10 cellular contexts compared by ENCODE assay signal in the genomic region with DNA sequence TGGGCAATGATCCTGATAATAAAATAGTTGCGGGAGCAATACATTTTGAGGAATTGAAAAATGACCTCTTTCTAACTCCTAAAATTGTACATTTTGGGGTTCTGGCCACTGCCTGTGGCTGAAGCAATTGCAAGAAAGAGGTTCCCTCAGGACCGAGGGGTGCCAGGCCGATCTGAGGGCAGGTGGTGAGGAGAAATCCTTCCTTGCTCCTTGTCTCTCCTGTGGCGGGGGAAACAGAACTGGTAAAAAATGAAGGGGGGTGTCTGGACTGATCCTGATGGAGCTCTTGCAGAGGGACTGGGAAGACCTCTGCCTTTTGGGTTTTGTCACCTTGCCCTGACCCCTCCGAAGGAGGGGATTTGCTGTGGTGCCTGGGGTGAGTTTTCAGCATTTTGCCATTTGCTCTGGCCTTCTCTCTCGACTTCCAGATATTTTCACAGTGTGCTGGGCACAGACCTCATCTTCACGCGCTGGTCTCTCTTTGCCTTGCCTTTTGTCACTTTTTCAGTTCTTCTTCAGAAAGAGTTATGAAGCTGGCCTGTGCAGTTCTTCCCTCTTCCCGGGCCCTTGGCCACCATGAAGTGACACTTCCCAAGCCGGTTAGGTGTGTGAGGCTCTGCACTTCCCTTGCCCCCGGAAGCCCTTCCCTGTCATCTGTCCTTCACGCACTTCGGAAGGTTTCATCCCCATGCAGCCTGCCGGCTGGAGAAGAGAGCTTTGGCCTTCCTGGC. TPM values are rescaled to one million over a fixed set of nuclear protein-coding genes. Genes with fewer than 3 reads are reported as not detected.
A peak's percentile ranks its signal among the peaks of the same experiment; 100 is the strongest.
DNase-seq lines count a peak whose midpoint lies in the region; ATAC-seq and TF ChIP-seq lines count a peak whose summit lies in the region.
"Had no signal": no experiment of that assay in that cellular context is flagged by ENCODE, and none has a peak within 500 bp of the region (broad histone marks: within the 10 kb centered on the region; RNA-seq: fewer than 3 reads in every experiment).

No MANE protein-coding gene starts in this region.

- peaks cover 15% of the 10 kb centered on the region; the same call in 1 of the 2 replicates for H3K9me1 ChIP-seq in IMR-90 (ENCODE audit: insufficient read depth, low read length)

- no peak for TF ChIP-seq CTCF in IMR-90 (conservative IDR thresholded peaks at IDR 0.05; ENCODE audit: low read depth, low read length)
- TF ChIP-seq CTCF in lung (IDR thresholded peaks at IDR 0.05; ENCODE audit: control extremely low read depth, extremely low read depth): no peak

- peak overlapping the region; percentile 19 for H3K9ac ChIP-seq in IMR-90 (ENCODE audit: low read depth, low read length)

- H3K23ac ChIP-seq in IMR-90 (ENCODE audit: low read depth, low read length): peak overlapping the region; percentile 57; the same call in 1 of the 2 replicates

- peaks cover 9% of the 10 kb centered on the region; the same call in 1 of the 2 replicates for H4K20me1 ChIP-seq in IMR-90 (ENCODE audit: insufficient read depth, low read length)

- H3K4me3 Mint-ChIP-seq in activated T-helper 2 cell treated with anti-CD3 and anti-CD28 coated beads, Interferon-gamma antibody, Interleukin-2, Interleukin-4, amounts not matched to agents 10 μg/mL and 5 μg/mL and 100 μg/mL, durations not matched to agents 14 hours and 24 hours and 36 hours (ENCODE audit: low read depth): no peak overlapping the region
- no peak overlapping the region for H3K4me3 Mint-ChIP-seq in T-cell

- peak overlapping the region; percentile 39; the same call in 1 of the 2 replicates for H3K14ac ChIP-seq in IMR-90 (replicated peaks; ENCODE audit: low read depth, low read length)

- no peak for TF ChIP-seq RAD21 in IMR-90 (IDR thresholded peaks at IDR 0.05; ENCODE audit: low read length)

- TF ChIP-seq POLR2A in IMR-90 (IDR thresholded peaks at IDR 0.05; ENCODE audit: low read depth, low read length): no peak

- H3K18ac ChIP-seq in IMR-90 (ENCODE audit: low read depth, low read length): no peak overlapping the region; the same call in 1 of the 2 replicates

- peak overlapping the region; percentile 62 to 85 for H4K8ac ChIP-seq in IMR-90 (ENCODE audit: low read depth in 2 of 2, low read length in 2 of 2)

- DNase-seq in IMR-90 (no peak), caudate nucleus (lab: John Stamatoyannopoulos, UW) (peak in 7 of 61 donors; percentile 15 to 55 (median 22)), lung (ENCODE audit: low spot score) (no peak), T-cell (no peak)
- DNase-seq in activated T-helper 2 cell treated with anti-CD3 and anti-CD28 coated beads, Interferon-gamma antibody, Interleukin-2, Interleukin-4, amounts not matched to agents 10 μg/mL and 5 μg/mL and 100 μg/mL, durations not matched to agents 14 hours and 24 hours and 36 hours (ENCODE audit: low spot score): no peak
- no peak for DNase-seq in activated CD8-positive, alpha-beta memory T cell treated with anti-CD3 and anti-CD28 coated beads for 24 hours

- BruUV-seq in IMR-90 (replicated peaks; lab: Mats Ljungman, UMichigan): no TSS peak

- H3K4me2 ChIP-seq in IMR-90 (ENCODE audit: low read depth, low read length): peak overlapping the region; percentile 8; the same call in 1 of the 2 replicates

- 0 out of 2 replicates have a peak overlapping the region, but pooled peaks have one; percentile 1 for H3K56ac ChIP-seq in IMR-90 (ENCODE audit: extremely low read depth, insufficient read depth, low read length)

- intact Hi-C loops in IMR-90 (cut with micrococcal nuclease): no loop called here
- intact Hi-C loops in activated T-helper 2 cell treated with anti-CD3 and anti-CD28 coated beads, Interferon-gamma antibody, Interleukin-2, Interleukin-4, amounts not matched to agents 10 μg/mL and 5 μg/mL and 100 μg/mL, durations not matched to agents 14 hours and 24 hours and 36 hours (cut with micrococcal nuclease): no loop called here

- no peak overlapping the region for H2BK20ac ChIP-seq in IMR-90 (ENCODE audit: low read depth, low read length)

- no peak overlapping the region for H3K4me3 ChIP-seq in IMR-90 (ENCODE audit: insufficient read depth, low read depth, low read length)
- no peak overlapping the region for H3K4me3 ChIP-seq in lung
- no peak overlapping the region for H3K4me3 ChIP-seq in thymus (ENCODE audit: low read length)

- H3K79me1 ChIP-seq in IMR-90 (ENCODE audit: low read depth in 1 of 2, low read length in 2 of 2): peaks cover 42 to 85% of the 10 kb centered on the region in 2 experiments

- peak overlapping the region; percentile 89 for H2AK5ac ChIP-seq in IMR-90 (ENCODE audit: low read depth, low read length)

- H2BK5ac ChIP-seq in IMR-90 (ENCODE audit: low read depth, low read length, poor library complexity, severe bottlenecking): peak overlapping the region; percentile 5

- H4K5ac ChIP-seq in IMR-90 (ENCODE audit: low read depth, low read length): peak overlapping the region; percentile 15

- no peaks in the 10 kb centered on the region for H3K9me3 Mint-ChIP-seq in activated T-helper 2 cell treated with anti-CD3 and anti-CD28 coated beads, Interferon-gamma antibody, Interleukin-2, Interleukin-4, amounts not matched to agents 10 μg/mL and 5 μg/mL and 100 μg/mL, durations not matched to agents 14 hours and 24 hours and 36 hours
- no peaks in the 10 kb centered on the region for H3K9me3 Mint-ChIP-seq in T-cell

- H2BK120ac ChIP-seq in IMR-90 (ENCODE audit: low read depth, low read length): peak overlapping the region; percentile 13; the same call in 1 of the 2 replicates

- peaks cover 68% of the 10 kb centered on the region for H3K27me3 Mint-ChIP-seq in activated T-helper 2 cell treated with anti-CD3 and anti-CD28 coated beads, Interferon-gamma antibody, Interleukin-2, Interleukin-4, amounts not matched to agents 10 μg/mL and 5 μg/mL and 100 μg/mL, durations not matched to agents 14 hours and 24 hours and 36 hours (ENCODE audit: low read depth)
- peaks cover 35 to 54% of the 10 kb centered on the region in 2 donors for H3K27me3 Mint-ChIP-seq in T-cell

- H4K91ac ChIP-seq in IMR-90 (ENCODE audit: insufficient read depth, low read depth, low read length): peak overlapping the region; percentile 30; the same call in 1 of the 2 replicates

- H3K27me3 ChIP-seq in IMR-90 (ENCODE audit: control insufficient read depth, insufficient read depth, low read length) (no peaks in the 10 kb centered on the region), lung (ENCODE audit: control insufficient read depth, insufficient read depth) (no peaks in the 10 kb centered on the region), thymus (ENCODE audit: control insufficient read depth, insufficient read depth) (peaks cover 54% of the 10 kb centered on the region)

- H2BK15ac ChIP-seq in IMR-90 (ENCODE audit: low read depth, low read length): peak overlapping the region; percentile 30; the same call in 1 of the 3 replicates

- H3K36me3 ChIP-seq in IMR-90 (ENCODE audit: control insufficient read depth, insufficient read depth, low read length): no peaks in the 10 kb centered on the region
- no peaks in the 10 kb centered on the region for H3K36me3 ChIP-seq in lung (ENCODE audit: control insufficient read depth in 2 of 2, insufficient read depth in 2 of 2, low read length in 2 of 2)
- H3K36me3 ChIP-seq in thymus (ENCODE audit: control insufficient read depth, insufficient read depth): no peaks in the 10 kb centered on the region

- peak overlapping the region; percentile 54 for H2AFZ ChIP-seq in IMR-90 (replicated peaks; ENCODE audit: low read length, poor library complexity)

- no peak overlapping the region for H3K27ac Mint-ChIP-seq in activated T-helper 2 cell treated with anti-CD3 and anti-CD28 coated beads, Interferon-gamma antibody, Interleukin-2, Interleukin-4, amounts not matched to agents 10 μg/mL and 5 μg/mL and 100 μg/mL, durations not matched to agents 14 hours and 24 hours and 36 hours
- no peak overlapping the region for H3K27ac Mint-ChIP-seq in T-cell

- in situ Hi-C loops in IMR-90 (cut with MboI; ENCODE audit: low sequenced_read_pairs): no loop called here

- POLR2A ChIA-PET in IMR-90 (lab: Charles Lee; ENCODE audit: unreplicated experiment) (no interaction called here), T-cell (lab: Charles Lee) (interaction anchor here in 1 of 2 donors (0.6 kb wide), 1 partner anchor 49 kb away, joined by 3 read pairs; no protein-coding TSS in a partner anchor)

- ATAC-seq in IMR-90 (ENCODE audit: low read depth): no peak
- ATAC-seq in lung (ENCODE audit: insufficient read depth, low FRiP score): no peak
- no peak for ATAC-seq in T-cell (replicated peaks in 1 of 4)
- ATAC-seq in HG03460 (IDR thresholded peaks at IDR 0.05; ENCODE audit: unreplicated experiment): no peak

- peak overlapping the region; percentile 39 for H3K4ac ChIP-seq in IMR-90 (ENCODE audit: low read depth, low read length)

- H3K4me1 ChIP-seq in IMR-90 (ENCODE audit: control insufficient read depth, insufficient read depth, low read length) (peaks cover 51% of the 10 kb centered on the region), lung (ENCODE audit: control insufficient read depth in 2 of 2, insufficient read depth in 2 of 2, low read length in 2 of 2) (peaks cover 13 to 19% of the 10 kb centered on the region in 2 donors), thymus (ENCODE audit: control insufficient read depth, insufficient read depth, low read length) (no peaks in the 10 kb centered on the region)

- no peaks in the 10 kb centered on the region for H3K36me3 Mint-ChIP-seq in activated T-helper 2 cell treated with anti-CD3 and anti-CD28 coated beads, Interferon-gamma antibody, Interleukin-2, Interleukin-4, amounts not matched to agents 10 μg/mL and 5 μg/mL and 100 μg/mL, durations not matched to agents 14 hours and 24 hours and 36 hours (ENCODE audit: low read depth)
- H3K36me3 Mint-ChIP-seq in T-cell: no peaks in the 10 kb centered on the region

- dilution Hi-C loops in IMR-90 (cut with HindIII; ENCODE audit: low sequenced_read_pairs, unreplicated experiment): no loop called here

- CTCF ChIA-PET in IMR-90 (lab: Yijun Ruan, JAX): interaction anchor here (1.7 kb wide), 1 partner anchor 40 kb away, joined by 4 read pairs; no protein-coding TSS in a partner anchor
- CTCF ChIA-PET in T-cell (lab: Charles Lee): no interaction called here

- peak overlapping the region; percentile 79 for H2AK9ac ChIP-seq in IMR-90 (replicated peaks; ENCODE audit: low read depth, low read length, poor library complexity)

- WGBS in IMR-90 (ENCODE audit: extremely low coverage in 2 of 2, insufficient read length in 1 of 2), 2 experiments: 66% methylated on average over 4 of the region's 14 CpGs; no CpG with 5 or more reads in 1 of the 2 experiments
- WGBS in lung, 2 donors: 47 to 66% methylated on average over 14 of the region's 14 CpGs
- 93% methylated on average over 14 of the region's 14 CpGs for WGBS in thymus

- no peaks in the 10 kb centered on the region for H3K9me3 ChIP-seq in IMR-90 (ENCODE audit: control insufficient read depth, insufficient read depth, low read length)
- no peaks in the 10 kb centered on the region for H3K9me3 ChIP-seq in lung (ENCODE audit: control insufficient read depth in 2 of 2, insufficient read depth in 1 of 2, low read length in 1 of 2)
- H3K9me3 ChIP-seq in thymus (ENCODE audit: control insufficient read depth): no peaks in the 10 kb centered on the region

- H3K27ac ChIP-seq in IMR-90 (ENCODE audit: insufficient read depth, low read length) (peak overlapping the region; percentile 56), caudate nucleus (ENCODE audit: low read depth, low read length) (peak overlapping the region; percentile 86), lung (ENCODE audit: low read depth in 1 of 2, low read length in 1 of 2) (peak overlapping the region; percentile 69 to 86), thymus (ENCODE audit: low read depth) (peak overlapping the region; percentile 42)

- H3K4me1 Mint-ChIP-seq in activated T-helper 2 cell treated with anti-CD3 and anti-CD28 coated beads, Interferon-gamma antibody, Interleukin-2, Interleukin-4, amounts not matched to agents 10 μg/mL and 5 μg/mL and 100 μg/mL, durations not matched to agents 14 hours and 24 hours and 36 hours (ENCODE audit: low read depth): peaks cover 15% of the 10 kb centered on the region
- H3K4me1 Mint-ChIP-seq in T-cell: peaks cover 21 to 34% (median 24%) of the 10 kb centered on the region in 3 donors

RNA-seq across cellular contexts. Expression of a gene that starts 22.2 kb away (rescaled TPM):
- total RNA-seq in IMR-90 (2012; rRNA removed): 10.0 and 10.2 TPM in 2 replicates
- polyA plus RNA-seq in IMR-90 (2012; rRNA removed): 46.9 and 47.7 TPM in 2 replicates
- 34.3 and 53.4 TPM in 2 replicates for polyA plus RNA-seq in IMR-90 (2012; cell fraction: cytosol; rRNA removed)
- 34.8 and 48.3 TPM in 2 replicates for polyA plus RNA-seq in IMR-90 (2012; cell fraction: nucleus; rRNA removed; ENCODE audit: low replicate concordance)
- 100 to 1,000 TPM; 129 to 190 TPM for total RNA-seq in lung
- 10 to 100 TPM; 26.0 to 50.5 TPM for polyA plus RNA-seq in lung
- 10.5 TPM for polyA plus RNA-seq in thymus
- 2.7 and 3.0 TPM in 2 replicates for total RNA-seq in activated T-helper 2 cell treated with anti-CD3 and anti-CD28 coated beads, Interferon-gamma antibody, Interleukin-2, Interleukin-4, amounts not matched to agents 10 μg/mL and 5 μg/mL and 100 μg/mL, durations not matched to agents 14 hours and 24 hours and 36 hours
- 1 to 10 TPM; 3.9 to 6.6 (median 6.3) TPM for total RNA-seq in T-cell

RNA-seq across cellular contexts. Expression of a gene that starts 48.1 kb away (rescaled TPM):
- total RNA-seq in IMR-90 (2012; rRNA removed) (not detected in 2 replicates), lung (under 1 TPM; 0.20 to 0.25 TPM), T-cell (not detected)
- polyA plus RNA-seq in IMR-90 (2012; rRNA removed) (0.03 TPM in 1 of 2 replicates, not detected in the other), lung (under 1 TPM; 0.01 to 0.14 TPM), thymus (0.09 TPM)
- 0.03 TPM in 1 of 2 replicates, not detected in the other for polyA plus RNA-seq in IMR-90 (2012; cell fraction: cytosol; rRNA removed)
- 0.07 TPM in 1 of 2 replicates, not detected in the other for polyA plus RNA-seq in IMR-90 (2012; cell fraction: nucleus; rRNA removed; ENCODE audit: low replicate concordance)
- total RNA-seq in activated T-helper 2 cell treated with anti-CD3 and anti-CD28 coated beads, Interferon-gamma antibody, Interleukin-2, Interleukin-4, amounts not matched to agents 10 μg/mL and 5 μg/mL and 100 μg/mL, durations not matched to agents 14 hours and 24 hours and 36 hours: 0.16 TPM in 1 of 2 replicates, not detected in the other
- total RNA-seq: glomerular endothelial cell, mononuclear cell had no signal

Comparison
In these comparisons a context has a peak if more than half of its experiments do, and no peak if none do; other contexts are left out.
1. RNA of a gene that starts 22.2 kb away (total RNA-seq): 129 to 190 TPM in lung; 10.0 to 10.2 TPM in IMR-90, 3.9 to 6.6 TPM in T-cell and 2.7 to 3.0 TPM in activated T-helper 2 cell treated with anti-CD3 and anti-CD28 coated beads, Interferon-gamma antibody, Interleukin-2, Interleukin-4, amounts not matched to agents 10 μg/mL and 5 μg/mL and 100 μg/mL, durations not matched to agents 14 hours and 24 hours and 36 hours; every median in the first group is over 10 times any median in the second.
2. Peak in every context shown above with its lines, with median percentiles within 50 percentile points of each other: H3K27ac ChIP-seq.